Comparison of ENCODE assay signal across 18 cellular contexts in genomic region chr5:115847290-115847689, GRCh38. TPM values are rescaled to one million over a fixed set of nuclear protein-coding genes. Genes with fewer than 3 reads are reported as not detected.
DNase-seq lines count a peak whose midpoint lies in the region; ATAC-seq and TF ChIP-seq lines count a peak whose summit lies in the region.
"Had no signal": no experiment of that assay in that cellular context is flagged by ENCODE, and none has a peak within 500 bp of the region (broad histone marks: within the 10 kb centered on the region; RNA-seq: fewer than 3 reads in every experiment).

No MANE protein-coding gene starts in this region.

- H3K36me3 ChIP-seq in HCT116 (ENCODE audit: control insufficient read depth in 1 of 2, insufficient read depth in 2 of 2, low read length in 2 of 2) = no peaks in the 10 kb centered on the region; a peak in 1 of 4 replicates
- no peaks in the 10 kb centered on the region for H3K36me3 ChIP-seq in Loucy (ENCODE audit: insufficient read depth, low read length)
- no peaks in the 10 kb centered on the region for H3K36me3 ChIP-seq in mammary epithelial cell (ENCODE audit: insufficient read depth, low read length)
- H3K36me3 ChIP-seq in OCI-LY7 (ENCODE audit: insufficient read depth, low read length) = no peaks in the 10 kb centered on the region

- no peak for TF ChIP-seq RAD21 in HCT116 (IDR thresholded peaks at IDR 0.05; ENCODE audit: low read depth)

- H3K4me1 Mint-ChIP-seq in naive thymus-derived CD8-positive, alpha-beta T cell = peaks cover 12 to 52% (median 38%) of the 10 kb centered on the region in 4 donors

- H4K20me1 ChIP-seq in HCT116 (ENCODE audit: insufficient read depth) (no peaks in the 10 kb centered on the region), Loucy (ENCODE audit: insufficient read depth, low read length, poor library complexity, severe bottlenecking) (peaks cover 34% of the 10 kb centered on the region), mammary epithelial cell (ENCODE audit: insufficient read depth, low read length) (no peaks in the 10 kb centered on the region), OCI-LY7 (ENCODE audit: insufficient read depth, low read length) (peaks cover 6% of the 10 kb centered on the region; the same call in 1 of the 2 replicates)

- H3K9ac ChIP-seq in HCT116 (ENCODE audit: low read length) = peak overlapping the region; percentile 70
- no peak overlapping the region for H3K9ac ChIP-seq in Loucy (ENCODE audit: low read depth, low read length, poor library complexity, severe bottlenecking)
- no peak overlapping the region for H3K9ac ChIP-seq in mammary epithelial cell (ENCODE audit: insufficient read depth, low read length)

- DNase-seq in HCT116 (ENCODE audit: low read depth, low spot score) (peak; percentile 80), mammary epithelial cell (peak; percentile 81), OCI-LY7 (ENCODE audit: low spot score) (no peak)
- DNase-seq in activated CD4-positive, alpha-beta T cell treated with anti-CD3 and anti-CD28 coated beads, Interleukin-2, amount 50 U/mL, for 48 hours = no peak
- DNase-seq in naive thymus-derived CD8-positive, alpha-beta T cell = no peak
- DNase-seq: AML-193; Caco-2; CD4-positive, alpha-beta T cell; DMS153; DMS79; GDM1; HCEC 1CT; HFFc6 had no signal

- no peak overlapping the region for H2AFZ ChIP-seq in HCT116 (ENCODE audit: low read depth, low read length, poor library complexity, severe bottlenecking)
- no peak overlapping the region for H2AFZ ChIP-seq in Loucy (ENCODE audit: low read length)
- H2AFZ ChIP-seq in mammary epithelial cell (ENCODE audit: low read depth, low read length) = no peak overlapping the region
- H2AFZ ChIP-seq in OCI-LY7 (ENCODE audit: low read length) = no peak overlapping the region
- H2AFZ ChIP-seq: GM23338 had no signal

- POLR2A ChIA-PET in HCT116 (lab: Charles Lee) = interaction anchor here (0.8 to 1.5 kb wide), 3 partner anchors 9 to 238 kb away, joined by 3 to 5 read pairs (median 3); partner anchors contain the start of gene COMMD10
- POLR2A ChIA-PET in OCI-LY7 (lab: Charles Lee) = interaction anchor here (0.7 to 1.1 kb wide), 2 partner anchors 294 to 304 kb away, joined by 3 read pairs; no protein-coding TSS in a partner anchor
- POLR2A ChIA-PET in naive thymus-derived CD8-positive, alpha-beta T cell (lab: Charles Lee) = no interaction called here

- dilution Hi-C loops in mammary epithelial cell (cut with HindIII; ENCODE audit: low sequenced_read_pairs) = no loop called here

- no peaks in the 10 kb centered on the region for H3K27me3 Mint-ChIP-seq in naive thymus-derived CD8-positive, alpha-beta T cell
- H3K27me3 Mint-ChIP-seq: CD4-positive, alpha-beta T cell had no signal

- no peaks in the 10 kb centered on the region for H3K9me3 ChIP-seq in HCT116 (ENCODE audit: control insufficient read depth in 1 of 2, insufficient read depth in 1 of 2, low read depth in 1 of 2, low read length in 2 of 2)
- H3K9me3 ChIP-seq in Loucy (ENCODE audit: insufficient read depth, low read depth, low read length) = no peaks in the 10 kb centered on the region
- H3K9me3 ChIP-seq in mammary epithelial cell (replicated peaks; ENCODE audit: insufficient read depth, low read length) = no peaks in the 10 kb centered on the region
- no peaks in the 10 kb centered on the region for H3K9me3 ChIP-seq in OCI-LY7 (ENCODE audit: low read length)
- H3K9me3 ChIP-seq: Caco-2 had no signal

- H3K4me1 ChIP-seq in HCT116 (ENCODE audit: control insufficient read depth in 1 of 2, insufficient read depth in 2 of 2, low read length in 2 of 2) = peaks cover 73 to 94% of the 10 kb centered on the region in 2 experiments
- peaks cover 28% of the 10 kb centered on the region for H3K4me1 ChIP-seq in Loucy (ENCODE audit: insufficient read depth, low read length, poor library complexity, severe bottlenecking)
- H3K4me1 ChIP-seq in mammary epithelial cell (ENCODE audit: insufficient read depth, low read length) = peaks cover 13% of the 10 kb centered on the region
- peaks cover 35% of the 10 kb centered on the region for H3K4me1 ChIP-seq in OCI-LY7 (ENCODE audit: insufficient read depth, low read length, poor library complexity, severe bottlenecking)

- peak overlapping the region; percentile 25 to 44; a peak in 3 of 4 replicates for H3K4me3 ChIP-seq in HCT116 (replicated peaks in 1 of 2; ENCODE audit: low read depth in 1 of 2, low read length in 2 of 2)
- H3K4me3 ChIP-seq in Loucy (ENCODE audit: low read length, poor library complexity, severe bottlenecking) = no peak overlapping the region
- H3K4me3 ChIP-seq in mammary epithelial cell (replicated peaks in 1 of 3; ENCODE audit: insufficient read depth in 1 of 3, low read depth in 2 of 3, low read length in 3 of 3) = no peak overlapping the region
- no peak overlapping the region for H3K4me3 ChIP-seq in OCI-LY7 (ENCODE audit: low read depth, low read length, poor library complexity, severe bottlenecking)
- H3K4me3 ChIP-seq: GM23338 had no signal

- peaks cover 0 to 3% (median 0%) of the 10 kb centered on the region in 3 donors for H3K36me3 Mint-ChIP-seq in naive thymus-derived CD8-positive, alpha-beta T cell

- H3F3A ChIP-seq in Loucy (ENCODE audit: low read depth) = no peaks in the 10 kb centered on the region

- peak; percentile 71 for ATAC-seq in HCT116
- peak; percentile 88 for ATAC-seq in esophagus mucosa
- ATAC-seq in HG03175 (IDR thresholded peaks at IDR 0.05; ENCODE audit: unreplicated experiment) = no peak
- no peak for ATAC-seq in naive thymus-derived CD8-positive, alpha-beta T cell
- ATAC-seq: GM23338 had no signal

- no peak for TF ChIP-seq CTCF in HCT116 (IDR thresholded peaks at IDR 0.05 in 2 of 3, conservative IDR thresholded peaks at IDR 0.05 in 1 of 3; ENCODE audit: borderline replicate concordance in 1 of 3, insufficient read depth in 1 of 3, low read depth in 2 of 3, low read length in 2 of 3)
- TF ChIP-seq CTCF in Loucy (conservative IDR thresholded peaks at IDR 0.05; ENCODE audit: low read length) = no peak
- TF ChIP-seq CTCF in mammary epithelial cell (conservative IDR thresholded peaks at IDR 0.05 in 1 of 2, IDR thresholded peaks at IDR 0.05 in 1 of 2; ENCODE audit: extremely low read depth in 1 of 2, insufficient read depth in 1 of 2, low read depth in 1 of 2, low read length in 2 of 2) = no peak
- no peak for TF ChIP-seq CTCF in OCI-LY7 (conservative IDR thresholded peaks at IDR 0.05; ENCODE audit: low read length)

- CTCF ChIA-PET in HCT116 (lab: Charles Lee) = no interaction called here
- CTCF ChIA-PET in mammary epithelial cell (lab: Charles Lee; ENCODE audit: low non-redundant PET) = interaction anchor here (0.6 kb wide), 1 partner anchor 13 kb away, joined by 7 read pairs; no protein-coding TSS in a partner anchor
- CTCF ChIA-PET in OCI-LY7 (lab: Charles Lee; ENCODE audit: unreplicated experiment) = no interaction called here

- in situ Hi-C loops in mammary epithelial cell (cut with MboI; ENCODE audit: low sequenced_read_pairs in 2 of 2) = loop anchor here (10.0 to 25.0 kb wide), 2 partner anchors 222 to 560 kb away; partner anchors contain the start of genes CCDC112 (in 1 of the 2) and TMED7 (in 1 of the 2)

- H3K4me3 Mint-ChIP-seq in naive thymus-derived CD8-positive, alpha-beta T cell = no peak overlapping the region
- H3K4me3 Mint-ChIP-seq: CD4-positive, alpha-beta T cell; GM23338; HFFc6 had no signal

- RAD21 ChIA-PET in HCT116 (lab: Charles Lee; ENCODE audit: low non-redundant PET in 1 of 2, low total read pairs in 2 of 2, uncharacterized antibody in 2 of 2, unreplicated experiment in 2 of 2) = no interaction called here

- H3K4me2 ChIP-seq in HCT116 (ENCODE audit: low read length) (peak overlapping the region; percentile 91), Loucy (ENCODE audit: low read depth, low read length, poor library complexity, severe bottlenecking) (peak overlapping the region; percentile 50), mammary epithelial cell (ENCODE audit: insufficient read depth, low read depth, low read length) (peak overlapping the region; percentile 58), OCI-LY7 (ENCODE audit: low read length) (no peak overlapping the region)
- H3K4me2 ChIP-seq: GM23338 had no signal

- H3K79me2 ChIP-seq in HCT116 (ENCODE audit: insufficient read depth, low read length) (peaks cover 100% of the 10 kb centered on the region), Loucy (ENCODE audit: insufficient read depth, low read length) (peaks cover 78% of the 10 kb centered on the region), mammary epithelial cell (ENCODE audit: insufficient read depth, low read length) (peaks cover 98% of the 10 kb centered on the region), OCI-LY7 (ENCODE audit: insufficient read depth, low read depth, low read length) (peaks cover 91% of the 10 kb centered on the region)

- no peak overlapping the region for H3K27ac Mint-ChIP-seq in naive thymus-derived CD8-positive, alpha-beta T cell
- H3K27ac Mint-ChIP-seq: CD4-positive, alpha-beta T cell; HFFc6 had no signal

- intact Hi-C loops in HCT116 (cut with micrococcal nuclease) (loop anchor here (5.0 kb wide), 1 partner anchor 220 kb away; no protein-coding TSS in a partner anchor), mammary epithelial cell (cut with micrococcal nuclease) (loop anchor here (10.0 kb wide), 1 partner anchor 752 kb away; no protein-coding TSS in a partner anchor), OCI-LY7 (cut with micrococcal nuclease; ENCODE audit: unreplicated experiment) (no loop called here)

- no peaks in the 10 kb centered on the region for H3K9me3 Mint-ChIP-seq in naive thymus-derived CD8-positive, alpha-beta T cell
- H3K9me3 Mint-ChIP-seq: CD4-positive, alpha-beta T cell; GM23338; HFFc6 had no signal

- H3K27ac ChIP-seq in HCT116 (ENCODE audit: low read depth, low read length) (peak overlapping the region; percentile 96), mammary epithelial cell (ENCODE audit: insufficient read depth, low read depth, low read length) (peak overlapping the region; percentile 39), OCI-LY7 (ENCODE audit: low read depth, low read length, poor library complexity, severe bottlenecking) (no peak overlapping the region)
- H3K27ac ChIP-seq: C4-2B had no signal

- no peaks in the 10 kb centered on the region for H3K27me3 ChIP-seq in HCT116 (ENCODE audit: insufficient read depth, low read length)
- H3K27me3 ChIP-seq in Loucy (ENCODE audit: insufficient read depth, low read length, poor library complexity, severe bottlenecking) = no peaks in the 10 kb centered on the region
- no peaks in the 10 kb centered on the region for H3K27me3 ChIP-seq in mammary epithelial cell (ENCODE audit: insufficient read depth, low read length)

- H3K9me2 ChIP-seq in HCT116 (ENCODE audit: insufficient read depth) (no peaks in the 10 kb centered on the region), Loucy (replicated peaks; ENCODE audit: low read depth, low read length) (no peaks in the 10 kb centered on the region), OCI-LY7 (ENCODE audit: insufficient read depth, low read length) (no peaks in the 10 kb centered on the region)

- WGBS in mammary epithelial cell (ENCODE audit: low coverage, missing lambda C conversion rate) = 36% methylated on average over 6 of the region's 7 CpGs

- no TSS peak for BruUV-seq in HCT116 (replicated peaks; lab: Mats Ljungman, UMichigan)
- no TSS peak for BruUV-seq in mammary epithelial cell (replicated peaks; lab: Mats Ljungman, UMichigan)
- BruUV-seq in OCI-LY7 (replicated peaks; lab: Mats Ljungman, UMichigan) = no TSS peak

- no peak for TF ChIP-seq POLR2A in HCT116 (IDR thresholded peaks at IDR 0.05; ENCODE audit: borderline replicate concordance, extremely low read depth, insufficient read depth, insufficient read length)

RNA-seq across cellular contexts. Expression of gene AP3S1, which starts 5.6 kb away (rescaled TPM):
- total RNA-seq in HCT116 (2021; ENCODE audit: unreplicated experiment) (432 TPM), mammary epithelial cell (100 to 1,000 TPM; 117 to 125 TPM), esophagus mucosa (88.6 TPM), OCI-LY7 (2022) (89.5 and 103 TPM in 2 replicates)
- polyA plus RNA-seq in HCT116 (2012) = 96.9 and 149 TPM in 2 replicates
- 55.3 TPM for polyA plus RNA-seq in mammary epithelial cell
- polyA minus RNA-seq in mammary epithelial cell = 19.2 TPM
- 76.0 and 111 TPM in 2 replicates for total RNA-seq in OCI-LY7 (2014; rRNA removed; shearing (Covaris generic))
- total RNA-seq in naive thymus-derived CD8-positive, alpha-beta T cell = 10 to 100 TPM; 37.8 to 43.1 TPM
- 10 to 100 TPM; 52.1 to 63.4 (median 55.7) TPM for polyA plus RNA-seq in naive thymus-derived CD8-positive, alpha-beta T cell

RNA-seq across cellular contexts. Expression of gene ATG12, which starts 5.9 kb away (rescaled TPM):
- total RNA-seq in HCT116 (2021; ENCODE audit: unreplicated experiment) (270 TPM), mammary epithelial cell (10 to 100 TPM; 33.4 to 48.5 TPM), esophagus mucosa (18.5 TPM), OCI-LY7 (2022) (48.3 and 57.6 TPM in 2 replicates)
- polyA plus RNA-seq in HCT116 (2012) = 99.6 and 131 TPM in 2 replicates
- 32.3 TPM for polyA plus RNA-seq in mammary epithelial cell
- 24.7 TPM for polyA minus RNA-seq in mammary epithelial cell
- 38.0 and 52.1 TPM in 2 replicates for total RNA-seq in OCI-LY7 (2014; rRNA removed; shearing (Covaris generic))
- 10 to 100 TPM; 71.6 to 80.0 TPM for total RNA-seq in naive thymus-derived CD8-positive, alpha-beta T cell
- polyA plus RNA-seq in naive thymus-derived CD8-positive, alpha-beta T cell = 100 to 1,000 TPM in 2 of 3 donors, 10 to 100 TPM in 1; 90.6 to 126 (median 123) TPM

RNA-seq across cellular contexts. Expression of gene CDO1, which starts 30.8 kb away (rescaled TPM):
- 0.17 TPM for total RNA-seq in HCT116 (2021; ENCODE audit: unreplicated experiment)
- polyA plus RNA-seq in HCT116 (2012) = 0.05 TPM in 1 of 2 replicates, not detected in the other
- total RNA-seq in mammary epithelial cell = 1 to 10 TPM in 1 of 2 donors, not detected in 1; 1.8 TPM
- polyA plus RNA-seq in mammary epithelial cell = not detected
- polyA minus RNA-seq in mammary epithelial cell = not detected
- total RNA-seq in esophagus mucosa = 0.20 TPM
- not detected in 2 replicates for total RNA-seq in OCI-LY7 (2014; rRNA removed; shearing (Covaris generic))
- not detected in 2 replicates for total RNA-seq in OCI-LY7 (2022)
- total RNA-seq in naive thymus-derived CD8-positive, alpha-beta T cell = not detected
- not detected for polyA plus RNA-seq in naive thymus-derived CD8-positive, alpha-beta T cell
- total RNA-seq: Caco-2 had no signal

Comparison
In these comparisons a context has a peak if more than half of its experiments do, and no peak if none do; other contexts are left out.
1. ATAC-seq: peak in HCT116 (single experiment) and esophagus mucosa (single experiment); none in HG03175 (single experiment) and naive thymus-derived CD8-positive, alpha-beta T cell (0 of 2).
2. DNase-seq: peak in HCT116 (single experiment) and mammary epithelial cell (single experiment); none in OCI-LY7 (single experiment), activated CD4-positive, alpha-beta T cell treated with anti-CD3 and anti-CD28 coated beads, Interleukin-2, amount 50 U/mL, for 48 hours (0 of 2) and naive thymus-derived CD8-positive, alpha-beta T cell (0 of 10).
3. H3K4me3 ChIP-seq: peak in HCT116 (2 of 2); none in Loucy (single experiment), mammary epithelial cell (0 of 3) and OCI-LY7 (single experiment).